ENCODE assay signal across 20 cellular contexts in genomic region chr20:19104186-19104585, GRCh38.
DNase-seq lines count a peak whose midpoint lies in the region; ATAC-seq and TF ChIP-seq lines count a peak whose summit lies in the region.
"Had no signal": no experiment of that assay in that cellular context is flagged by ENCODE, and none has a peak within 500 bp of the region (broad histone marks: within the 10 kb centered on the region; RNA-seq: fewer than 3 reads in every experiment).

No MANE protein-coding gene starts in this region.

- H3K4me3 Mint-ChIP-seq in osteocyte (ENCODE audit: unreplicated experiment) = no peak overlapping the region
- no peak overlapping the region for H3K4me3 Mint-ChIP-seq in T-helper 17 cell
- H3K4me3 Mint-ChIP-seq: B cell; CD4-positive, alpha-beta T cell; CD8-positive, alpha-beta T cell had no signal

- H3K27ac ChIP-seq in right atrium auricular region (no peak overlapping the region), left ventricle myocardium inferior (replicated peaks) (no peak overlapping the region), esophagus muscularis mucosa (replicated peaks in 1 of 4) (no peak overlapping the region), ascending aorta (no peak overlapping the region)
- H3K27ac ChIP-seq: 22Rv1; A549; BLaER1 treated with 17β-estradiol and CSF1 and Interleukin-3, amounts not matched to agents 10 nM and 100 nM; C4-2B had no signal

- H3K4me1 Mint-ChIP-seq in osteocyte (ENCODE audit: unreplicated experiment) (no peaks in the 10 kb centered on the region), T-helper 17 cell (no peaks in the 10 kb centered on the region)
- H3K4me1 Mint-ChIP-seq: B cell had no signal

- ATAC-seq in T-helper 17 cell = no peak
- ATAC-seq: A549; CD8-positive, alpha-beta T cell; GM12878 had no signal

- no peak overlapping the region for H3K4me3 ChIP-seq in right atrium auricular region
- H3K4me3 ChIP-seq in left ventricle myocardium inferior = no peak overlapping the region
- no peak overlapping the region for H3K4me3 ChIP-seq in esophagus muscularis mucosa
- no peak overlapping the region for H3K4me3 ChIP-seq in ascending aorta
- H3K4me3 ChIP-seq: A549; BLaER1 treated with 17β-estradiol and CSF1 and Interleukin-3, amounts not matched to agents 10 nM and 100 nM; GM12878 had no signal

- H3K27me3 ChIP-seq in right atrium auricular region (no peaks in the 10 kb centered on the region), left ventricle myocardium inferior (ENCODE audit: low read depth) (no peaks in the 10 kb centered on the region), esophagus muscularis mucosa (no peaks in the 10 kb centered on the region), ascending aorta (no peaks in the 10 kb centered on the region)
- H3K27me3 ChIP-seq: BLaER1 treated with 17β-estradiol and CSF1 and Interleukin-3, amounts not matched to agents 10 nM and 100 nM had no signal

- H3K27me3 Mint-ChIP-seq in osteocyte (ENCODE audit: unreplicated experiment) = no peaks in the 10 kb centered on the region
- H3K27me3 Mint-ChIP-seq in T-helper 17 cell = no peaks in the 10 kb centered on the region
- H3K27me3 Mint-ChIP-seq: B cell; CD4-positive, alpha-beta T cell had no signal

- H3K9me3 ChIP-seq in right atrium auricular region = no peaks in the 10 kb centered on the region
- no peaks in the 10 kb centered on the region for H3K9me3 ChIP-seq in left ventricle myocardium inferior (replicated peaks)
- H3K9me3 ChIP-seq in esophagus muscularis mucosa = no peaks in the 10 kb centered on the region
- no peaks in the 10 kb centered on the region for H3K9me3 ChIP-seq in T-helper 17 cell (ENCODE audit: control insufficient read depth, low read length, poor library complexity, severe bottlenecking)
- no peaks in the 10 kb centered on the region for H3K9me3 ChIP-seq in ascending aorta
- H3K9me3 ChIP-seq: A549; BLaER1 treated with 17β-estradiol and CSF1 and Interleukin-3, amounts not matched to agents 10 nM and 100 nM; Caco-2 had no signal

- TF ChIP-seq POLR2A in esophagus muscularis mucosa (IDR thresholded peaks at IDR 0.05; ENCODE audit: low read depth) = no peak

- no peak for TF ChIP-seq EP300 in esophagus muscularis mucosa (IDR thresholded peaks at IDR 0.05)

- H3K36me3 ChIP-seq in right atrium auricular region (no peaks in the 10 kb centered on the region), left ventricle myocardium inferior (no peaks in the 10 kb centered on the region), esophagus muscularis mucosa (no peaks in the 10 kb centered on the region), ascending aorta (no peaks in the 10 kb centered on the region)
- H3K36me3 ChIP-seq: BLaER1 treated with 17β-estradiol and CSF1 and Interleukin-3, amounts not matched to agents 10 nM and 100 nM had no signal

- intact Hi-C loops in left ventricle myocardium inferior (cut with micrococcal nuclease) (no loop called here), esophagus muscularis mucosa (cut with DNase I) (no loop called here), ascending aorta (cut with DNase I) (no loop called here)

- WGBS in esophagus muscularis mucosa = 89% methylated on average over 4 of the region's 4 CpGs

- H3K4me1 ChIP-seq in right atrium auricular region (no peaks in the 10 kb centered on the region), left ventricle myocardium inferior (no peaks in the 10 kb centered on the region), esophagus muscularis mucosa (no peaks in the 10 kb centered on the region), ascending aorta (no peaks in the 10 kb centered on the region)
- H3K4me1 ChIP-seq: A549, Caco-2 had no signal

- H3K36me3 Mint-ChIP-seq in osteocyte (ENCODE audit: unreplicated experiment) (no peaks in the 10 kb centered on the region), T-helper 17 cell (ENCODE audit: low read depth) (no peaks in the 10 kb centered on the region)
- H3K36me3 Mint-ChIP-seq: CD8-positive, alpha-beta T cell had no signal

- TF ChIP-seq CTCF in right atrium auricular region (IDR thresholded peaks at IDR 0.05) (no peak), left ventricle myocardium inferior (IDR thresholded peaks at IDR 0.05; ENCODE audit: borderline replicate concordance) (no peak), esophagus muscularis mucosa (IDR thresholded peaks at IDR 0.05) (no peak), osteocyte (IDR thresholded peaks at IDR 0.05) (no peak), ascending aorta (IDR thresholded peaks at IDR 0.05) (no peak)

- H3K27ac Mint-ChIP-seq in osteocyte (ENCODE audit: unreplicated experiment) (no peak overlapping the region), T-helper 17 cell (no peak overlapping the region)
- H3K27ac Mint-ChIP-seq: B cell; CD4-positive, alpha-beta T cell; CD8-positive, alpha-beta T cell had no signal

- peaks cover 7% of the 10 kb centered on the region for H3K9me3 Mint-ChIP-seq in osteocyte (ENCODE audit: unreplicated experiment)
- H3K9me3 Mint-ChIP-seq: CD4-positive, alpha-beta T cell; CD8-positive, alpha-beta T cell had no signal

- DNase-seq in right atrium auricular region (ENCODE audit: low spot score) (peak; percentile 11), left ventricle myocardium inferior (no peak), esophagus muscularis mucosa (ENCODE audit: extremely low spot score) (peak; percentile 89), osteocyte (ENCODE audit: extremely low spot score, unreplicated experiment) (peak; percentile 44), T-helper 17 cell (no peak), ascending aorta (ENCODE audit: low spot score in 2 of 2) (no peak)
- DNase-seq: AML-193; Caco-2; Calu3; CD4-positive, alpha-beta T cell; CD8-positive, alpha-beta T cell; DND-41; EL; GDM1 had no signal

Comparison
In these comparisons a context has a peak if more than half of its experiments do, and no peak if none do; other contexts are left out.
1. DNase-seq: peak in right atrium auricular region (single experiment), esophagus muscularis mucosa (single experiment) and osteocyte (single experiment); none in left ventricle myocardium inferior (single experiment), T-helper 17 cell (0 of 3) and ascending aorta (0 of 2).